In genomic region chrX:40863671-40864070, GRCh38 we compare ENCODE assay signal across 17 cellular contexts.
DNase-seq lines count a peak whose midpoint lies in the region; ATAC-seq, FAIRE-seq and TF ChIP-seq lines count a peak whose summit lies in the region.
"Had no signal": no experiment of that assay in that cellular context is flagged by ENCODE, and none has a peak within 500 bp of the region (broad histone marks: within the 10 kb centered on the region; RNA-seq: fewer than 3 reads in every experiment).

No MANE protein-coding gene starts in this region.

- H3K27me3 Mint-ChIP-seq in stimulated activated memory B cell treated with anti-CD40 and anti-IgM and Interleukin-4, amounts not matched to agents 10 μg/mL and 1 μg/mL and 100 μg/mL, for 72 hours: no peaks in the 10 kb centered on the region

- H3K4me3 ChIP-seq in GM12865 (ENCODE audit: low read depth, low read length): no peak overlapping the region
- H3K4me3 ChIP-seq in cardiac fibroblast (replicated peaks in 1 of 2; ENCODE audit: low read depth in 2 of 2, low read length in 2 of 2): no peak overlapping the region
- no peak overlapping the region for H3K4me3 ChIP-seq in SK-N-SH (ENCODE audit: low read depth in 2 of 2, low read length in 1 of 2)
- H3K4me3 ChIP-seq: BLaER1, GM23338 had no signal

- no peaks in the 10 kb centered on the region for H3K36me3 ChIP-seq in SK-N-SH (replicated peaks in 1 of 2; ENCODE audit: control insufficient read depth in 1 of 2, insufficient read depth in 2 of 2, low read length in 1 of 2)
- H3K36me3 ChIP-seq: BLaER1 had no signal

- no peak for TF ChIP-seq POLR2A in GM12892 (IDR thresholded peaks at IDR 0.05; ENCODE audit: low read depth, low read length)

- no peaks in the 10 kb centered on the region for H3K9me3 Mint-ChIP-seq in stimulated activated memory B cell treated with anti-CD40 and anti-IgM and Interleukin-4, amounts not matched to agents 10 μg/mL and 1 μg/mL and 100 μg/mL, for 72 hours

- CTCF ChIA-PET in SK-N-SH (lab: Yijun Ruan, JAX): no interaction called here

- TF ChIP-seq CTCF in GM12865 (IDR thresholded peaks at IDR 0.05; ENCODE audit: insufficient read depth, low read depth, low read length, missing control alignments) (no peak), cardiac fibroblast (IDR thresholded peaks at IDR 0.05; ENCODE audit: low read depth, low read length) (no peak), SK-N-SH (IDR thresholded peaks at IDR 0.05) (no peak)

- peaks cover 18% of the 10 kb centered on the region for H3F3A ChIP-seq in SK-N-SH (replicated peaks; ENCODE audit: insufficient read depth)

- no peak overlapping the region for H3K27ac ChIP-seq in SK-N-SH (ENCODE audit: low read depth in 2 of 2, low read length in 1 of 2)
- H3K27ac ChIP-seq: BLaER1 had no signal

- no peak for TF ChIP-seq RAD21 in SK-N-SH (IDR thresholded peaks at IDR 0.05; ENCODE audit: low read length)

- H3K4me1 ChIP-seq in SK-N-SH (ENCODE audit: control insufficient read depth in 1 of 2, insufficient read depth in 2 of 2, low read depth in 1 of 2, low read length in 1 of 2): no peaks in the 10 kb centered on the region
- H3K4me1 ChIP-seq: BLaER1, Caco-2 had no signal

- no peaks in the 10 kb centered on the region for H3K9me2 ChIP-seq in SK-N-SH

- ATAC-seq in GM21786 (IDR thresholded peaks at IDR 0.05; ENCODE audit: unreplicated experiment): peak; percentile 55
- ATAC-seq in stimulated activated memory B cell treated with anti-CD40 and anti-IgM and Interleukin-4, amounts not matched to agents 10 μg/mL and 1 μg/mL and 100 μg/mL, for 72 hours: peak; percentile 62
- ATAC-seq: GM23338 had no signal

- H3K9ac ChIP-seq in SK-N-SH: no peak overlapping the region
- H3K9ac ChIP-seq: BLaER1 had no signal

- H3K9me3 ChIP-seq in SK-N-SH: no peaks in the 10 kb centered on the region
- H3K9me3 ChIP-seq: Caco-2 had no signal

- TF ChIP-seq EP300 in SK-N-SH (IDR thresholded peaks at IDR 0.05; ENCODE audit: borderline replicate concordance in 1 of 2, low read depth in 1 of 2, low read length in 1 of 2): no peak

- peaks cover 6% of the 10 kb centered on the region for H3K4me1 Mint-ChIP-seq in stimulated activated memory B cell treated with anti-CD40 and anti-IgM and Interleukin-4, amounts not matched to agents 10 μg/mL and 1 μg/mL and 100 μg/mL, for 72 hours
- H3K4me1 Mint-ChIP-seq: CD8-positive, alpha-beta memory T cell; GM23338 had no signal

- H4K20me1 ChIP-seq in SK-N-SH (ENCODE audit: insufficient read depth): no peaks in the 10 kb centered on the region
- H4K20me1 ChIP-seq: BLaER1 had no signal

- no peak for FAIRE-seq in GM12892 (lab: Jason Lieb, UNC)
- FAIRE-seq: GM19239 had no signal

- POLR2A ChIA-PET in SK-N-SH (lab: Yijun Ruan, JAX): no interaction called here

- H3K4me3 Mint-ChIP-seq in stimulated activated memory B cell treated with anti-CD40 and anti-IgM and Interleukin-4, amounts not matched to agents 10 μg/mL and 1 μg/mL and 100 μg/mL, for 72 hours: no peak overlapping the region
- H3K4me3 Mint-ChIP-seq: CD8-positive, alpha-beta memory T cell; GM23338 had no signal

- H3K36me3 Mint-ChIP-seq in stimulated activated memory B cell treated with anti-CD40 and anti-IgM and Interleukin-4, amounts not matched to agents 10 μg/mL and 1 μg/mL and 100 μg/mL, for 72 hours: no peaks in the 10 kb centered on the region
- H3K36me3 Mint-ChIP-seq: CD8-positive, alpha-beta memory T cell had no signal

- H3K79me2 ChIP-seq in SK-N-SH (ENCODE audit: insufficient read depth): no peaks in the 10 kb centered on the region

- no peak overlapping the region for H2AFZ ChIP-seq in SK-N-SH (ENCODE audit: low read depth)
- H2AFZ ChIP-seq: GM23338 had no signal

- H3K27ac Mint-ChIP-seq in stimulated activated memory B cell treated with anti-CD40 and anti-IgM and Interleukin-4, amounts not matched to agents 10 μg/mL and 1 μg/mL and 100 μg/mL, for 72 hours: no peak overlapping the region
- H3K27ac Mint-ChIP-seq: CD8-positive, alpha-beta memory T cell; GM23338 had no signal

- 46% methylated on average over 1 of the region's 1 CpG for WGBS in SK-N-SH (ENCODE audit: low lambda C conversion rate)

- no peak overlapping the region for H3K4me2 ChIP-seq in SK-N-SH
- H3K4me2 ChIP-seq: BLaER1, GM23338 had no signal

- DNase-seq in GM12865 (ENCODE audit: low read depth) (peak; percentile 19), cardiac fibroblast (ENCODE audit: low read depth in 2 of 2) (peak; percentile 19 to 33), SW 1271 (lab: John Stamatoyannopoulos, UW) (no peak), SK-N-SH (no peak), GM12892 (ENCODE audit: insufficient read length) (no peak)
- DNase-seq: Caco-2; CD8-positive, alpha-beta memory T cell; DND-41; GDM1; H7; IMR-90; KBM-7 had no signal

- H3K27me3 ChIP-seq in SK-N-SH (ENCODE audit: insufficient read depth): no peaks in the 10 kb centered on the region

TF ChIP-seq in SK-N-SH, 30 proteins besides CTCF, POLR2A, EP300 and RAD21:
- TF ChIP-seq, protein P1, sequence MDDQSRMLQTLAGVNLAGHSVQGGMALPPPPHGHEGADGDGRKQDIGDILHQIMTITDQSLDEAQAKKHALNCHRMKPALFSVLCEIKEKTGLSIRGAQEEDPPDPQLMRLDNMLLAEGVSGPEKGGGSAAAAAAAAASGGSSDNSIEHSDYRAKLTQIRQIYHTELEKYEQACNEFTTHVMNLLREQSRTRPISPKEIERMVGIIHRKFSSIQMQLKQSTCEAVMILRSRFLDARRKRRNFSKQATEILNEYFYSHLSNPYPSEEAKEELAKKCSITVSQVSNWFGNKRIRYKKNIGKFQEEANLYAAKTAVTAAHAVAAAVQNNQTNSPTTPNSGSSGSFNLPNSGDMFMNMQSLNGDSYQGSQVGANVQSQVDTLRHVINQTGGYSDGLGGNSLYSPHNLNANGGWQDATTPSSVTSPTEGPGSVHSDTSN (IDR thresholded peaks at IDR 0.05): no peak
- no peak for TF ChIP-seq REST (IDR thresholded peaks at IDR 0.05; ENCODE audit: low read depth, low read length)
- no peak for TF ChIP-seq JUND (IDR thresholded peaks at IDR 0.05)
- TF ChIP-seq FOXM1 (IDR thresholded peaks at IDR 0.05; ENCODE audit: low read depth): no peak
- TF ChIP-seq YY1 (IDR thresholded peaks at IDR 0.05; ENCODE audit: low read depth): no peak
- no peak for TF ChIP-seq MXI1 (IDR thresholded peaks at IDR 0.05; ENCODE audit: low read depth, low read length)
- no peak for TF ChIP-seq FOXJ3 (CRISPR knock-in tag; IDR thresholded peaks at IDR 0.05)
- TF ChIP-seq SIN3A (IDR thresholded peaks at IDR 0.05; ENCODE audit: borderline replicate concordance, low read depth, low read length): no peak
- TF ChIP-seq MAX (IDR thresholded peaks at IDR 0.05; ENCODE audit: low read depth): no peak
- no peak for TF ChIP-seq NFIC (IDR thresholded peaks at IDR 0.05; ENCODE audit: borderline replicate concordance)
- TF ChIP-seq USF1 (IDR thresholded peaks at IDR 0.05; ENCODE audit: borderline replicate concordance, low read depth): no peak

Comparison
In these comparisons a context has a peak if more than half of its experiments do, and no peak if none do; other contexts are left out.
1. DNase-seq: peak in GM12865 (single experiment) and cardiac fibroblast (2 of 2); none in SW 1271 (0 of 2), SK-N-SH (single experiment) and GM12892 (single experiment).